Comparison of ENCODE assay signal across 23 cellular contexts in genomic region chr9:98399950-98400683, GRCh38.
A peak's percentile ranks its signal among the peaks of the same experiment; 100 is the strongest.
DNase-seq lines count a peak whose midpoint lies in the region; ATAC-seq, FAIRE-seq and TF ChIP-seq lines count a peak whose summit lies in the region.
"Had no signal": no experiment of that assay in that cellular context is flagged by ENCODE, and none has a peak within 500 bp of the region (broad histone marks: within the 10 kb centered on the region; RNA-seq: fewer than 3 reads in every experiment).

No MANE protein-coding gene starts in this region.

- H3K36me3 ChIP-seq in OCI-LY7 (ENCODE audit: insufficient read depth, low read length) (no peaks in the 10 kb centered on the region), H1 (ENCODE audit: control insufficient read depth in 2 of 4, insufficient read depth in 4 of 4, low read length in 3 of 4) (no peaks in the 10 kb centered on the region), pancreas (no peaks in the 10 kb centered on the region), mesenchymal stem cell (ENCODE audit: control insufficient read depth in 1 of 2, insufficient read depth in 2 of 2, low read depth in 1 of 2, low read length in 2 of 2) (no peaks in the 10 kb centered on the region)
- H3K36me3 ChIP-seq: Peyer's patch had no signal

- POLR2A ChIA-PET in AG04450 (lab: Yijun Ruan, JAX) (no interaction called here), OCI-LY7 (lab: Charles Lee) (no interaction called here), H1 (lab: Charles Lee; ENCODE audit: partially characterized antibody) (interaction anchor here (0.6 kb wide), 1 partner anchor 17 kb away, joined by 4 read pairs; no protein-coding TSS in a partner anchor)

- CTCF ChIA-PET in AG04450 (lab: Charles Lee) (interaction anchor here (0.7 to 1.3 kb wide), 4 partner anchors 9 to 376 kb away, joined by 3 to 6 read pairs (median 4); no protein-coding TSS in a partner anchor), OCI-LY7 (lab: Charles Lee; ENCODE audit: unreplicated experiment) (no interaction called here), H1 (lab: Charles Lee; ENCODE audit: partially characterized antibody) (interaction anchor here (0.6 to 1.7 kb wide), 8 partner anchors 10 to 619 kb away, joined by 3 to 5 read pairs (median 3); no protein-coding TSS in a partner anchor)

- TF ChIP-seq EP300 in H1 (IDR thresholded peaks at IDR 0.05; ENCODE audit: borderline replicate concordance in 1 of 2, low read depth in 2 of 2, low read length in 2 of 2): no peak

- TF ChIP-seq CTCF in AG04450 (IDR thresholded peaks at IDR 0.05; ENCODE audit: low read depth, low read length) (peak; percentile 20; the same call in 1 of the 2 replicates), OCI-LY7 (conservative IDR thresholded peaks at IDR 0.05; ENCODE audit: low read length) (0 out of 2 replicates have a peak, but pooled peaks have one; percentile 16), H1 (IDR thresholded peaks at IDR 0.05; ENCODE audit: control extremely low read depth in 1 of 3, insufficient read depth in 1 of 3, low read depth in 1 of 3, low read length in 3 of 3) (peak in 1 of 3 experiments; percentile 23; a peak in 1 of 4 replicates), foreskin keratinocyte (conservative IDR thresholded peaks at IDR 0.05) (no peak), pancreas (IDR thresholded peaks at IDR 0.05) (no peak)

- ATAC-seq in foreskin keratinocyte (no peak), pancreas (no peak)

- H3K9me2 ChIP-seq in OCI-LY7 (ENCODE audit: insufficient read depth, low read length): no peaks in the 10 kb centered on the region

- H2BK5ac ChIP-seq in H1 (ENCODE audit: low read depth, low read length) (no peak overlapping the region), mesenchymal stem cell (ENCODE audit: low read depth, low read length, poor library complexity, severe bottlenecking) (no peak overlapping the region)

- no peak overlapping the region for H4K5ac ChIP-seq in H1 (ENCODE audit: insufficient read length, low read depth, low read length)

- FAIRE-seq in H1 (lab: Jason Lieb, UNC) (no peak), pancreas (lab: Jason Lieb, UNC) (no peak)
- FAIRE-seq: A204.1, GM12891, GM18507, H54, HTR-8/SVneo had no signal

- no peak overlapping the region for H3K4me3 ChIP-seq in AG04450 (ENCODE audit: low read depth, low read length)
- H3K4me3 ChIP-seq in OCI-LY7 (ENCODE audit: low read depth, low read length, poor library complexity, severe bottlenecking): no peak overlapping the region
- no peak overlapping the region for H3K4me3 ChIP-seq in H1 (ENCODE audit: extremely low read depth in 1 of 4, insufficient read depth in 2 of 4, low read depth in 3 of 4, low read length in 4 of 4)
- no peak overlapping the region for H3K4me3 ChIP-seq in pancreas
- no peak overlapping the region for H3K4me3 ChIP-seq in mesenchymal stem cell (ENCODE audit: insufficient read depth in 1 of 2, low read depth in 1 of 2, low read length in 2 of 2)
- H3K4me3 ChIP-seq: Peyer's patch, SK-N-MC had no signal

- BruUV-seq in OCI-LY7 (replicated peaks; lab: Mats Ljungman, UMichigan): no TSS peak

- no peaks in the 10 kb centered on the region; the same call in 1 of the 2 replicates for H3K23me2 ChIP-seq in H1 (ENCODE audit: low read depth, low read length)

- no peak overlapping the region for H2BK20ac ChIP-seq in H1 (ENCODE audit: low read length)

- WGBS in H1 (ENCODE audit: extremely low coverage in 1 of 2, insufficient coverage in 1 of 2, insufficient read length in 1 of 2, insufficient replicate concordance in 2 of 2, low coverage in 1 of 2, low lambda C conversion rate in 2 of 2, missing lambda C conversion rate in 1 of 2), 2 experiments: 89% methylated on average over 8 of the region's 8 CpGs; no CpG with 5 or more reads in 1 of the 2 experiments
- 85 to 91% methylated on average over 8 of the region's 8 CpGs for WGBS in pancreas, 2 donors
- 95% methylated on average over 3 of the region's 8 CpGs for WGBS in mesenchymal stem cell

- no peak overlapping the region for H3K56ac ChIP-seq in H1 (replicated peaks; ENCODE audit: insufficient read length, low read depth, low read length)

- H2BK120ac ChIP-seq in H1 (replicated peaks; ENCODE audit: low read depth, low read length): no peak overlapping the region
- H2BK120ac ChIP-seq in mesenchymal stem cell (ENCODE audit: low read depth, low read length): no peak overlapping the region

- no peaks in the 10 kb centered on the region for H3K79me2 ChIP-seq in OCI-LY7 (ENCODE audit: insufficient read depth, low read depth, low read length)
- H3K79me2 ChIP-seq in H1 (ENCODE audit: control insufficient read depth in 1 of 2, insufficient read depth in 2 of 2, low read length in 2 of 2): no peaks in the 10 kb centered on the region

- H3K4ac ChIP-seq in H1 (replicated peaks; ENCODE audit: insufficient read length, low read depth, low read length) (no peak overlapping the region), mesenchymal stem cell (ENCODE audit: low read depth in 1 of 2, low read length in 2 of 2) (no peak overlapping the region)

- H3K4me2 ChIP-seq in OCI-LY7 (ENCODE audit: low read length) (no peak overlapping the region), H1 (ENCODE audit: insufficient read depth in 1 of 2, low read depth in 2 of 2, low read length in 2 of 2) (no peak overlapping the region), mesenchymal stem cell (ENCODE audit: low read length, poor library complexity, severe bottlenecking) (no peak overlapping the region)
- H3K4me2 ChIP-seq: KMS-11 had no signal

- no peak overlapping the region for H2AK5ac ChIP-seq in H1 (ENCODE audit: low read depth, low read length)
- H2AK5ac ChIP-seq in mesenchymal stem cell (ENCODE audit: low read length, severe bottlenecking): no peak overlapping the region

- no peak for TF ChIP-seq POLR2A in H1 (IDR thresholded peaks at IDR 0.05; ENCODE audit: control extremely low read depth in 1 of 2, low read depth in 2 of 2, low read length in 2 of 2)

- H4K8ac ChIP-seq in H1 (ENCODE audit: extremely low read depth, insufficient read depth, low read length) (no peak overlapping the region), mesenchymal stem cell (ENCODE audit: low read length) (no peak overlapping the region)

- no peaks in the 10 kb centered on the region for H3K9me3 ChIP-seq in AG04450 (ENCODE audit: control insufficient read depth, insufficient read depth, low read length)
- no peaks in the 10 kb centered on the region for H3K9me3 ChIP-seq in OCI-LY7 (ENCODE audit: low read length)
- no peaks in the 10 kb centered on the region for H3K9me3 ChIP-seq in H1 (ENCODE audit: insufficient read depth in 2 of 2, low read depth in 1 of 2, low read length in 1 of 2)
- H3K9me3 ChIP-seq in pancreas: no peaks in the 10 kb centered on the region
- no peaks in the 10 kb centered on the region for H3K9me3 ChIP-seq in mesenchymal stem cell (ENCODE audit: control insufficient read depth, low read length)
- H3K9me3 ChIP-seq: Peyer's patch had no signal

- H2AFZ ChIP-seq in OCI-LY7 (ENCODE audit: low read length): no peak overlapping the region
- H2AFZ ChIP-seq in H1 (ENCODE audit: low read length): no peak overlapping the region
- H2AFZ ChIP-seq in mesenchymal stem cell (ENCODE audit: low read depth, low read length): no peak overlapping the region

- no peak overlapping the region for H3K14ac ChIP-seq in H1 (ENCODE audit: insufficient read length)
- no peak overlapping the region for H3K14ac ChIP-seq in mesenchymal stem cell (ENCODE audit: low read length in 2 of 2)

- H4K20me1 ChIP-seq in OCI-LY7 (ENCODE audit: insufficient read depth, low read length) (no peaks in the 10 kb centered on the region), H1 (replicated peaks in 1 of 2; ENCODE audit: control insufficient read depth in 1 of 2, insufficient read depth in 2 of 2, low read length in 2 of 2) (no peaks in the 10 kb centered on the region)

- H3K9ac ChIP-seq in H1 (replicated peaks in 1 of 4; ENCODE audit: extremely low read depth in 1 of 4, low read depth in 3 of 4, low read length in 3 of 4) (no peak overlapping the region), mesenchymal stem cell (ENCODE audit: low read length) (no peak overlapping the region)
- H3K9ac ChIP-seq: KMS-11 had no signal

- no peaks in the 10 kb centered on the region for H3K4me1 ChIP-seq in OCI-LY7 (ENCODE audit: insufficient read depth, low read length, poor library complexity, severe bottlenecking)
- H3K4me1 ChIP-seq in H1 (replicated peaks in 1 of 4; ENCODE audit: control insufficient read depth in 3 of 4, insufficient read depth in 4 of 4, low read length in 3 of 4): peaks cover 0 to 13% (median 5%) of the 10 kb centered on the region in 4 experiments; a peak in 6 of 7 replicates
- no peaks in the 10 kb centered on the region for H3K4me1 ChIP-seq in foreskin keratinocyte
- no peaks in the 10 kb centered on the region for H3K4me1 ChIP-seq in pancreas
- H3K4me1 ChIP-seq in mesenchymal stem cell (ENCODE audit: control insufficient read depth, insufficient read depth, low read depth, low read length): no peaks in the 10 kb centered on the region
- H3K4me1 ChIP-seq: Peyer's patch had no signal

- H3K18ac ChIP-seq in H1 (ENCODE audit: extremely low read depth, low read length) (no peak overlapping the region), mesenchymal stem cell (ENCODE audit: low read depth in 1 of 2, low read length in 2 of 2) (no peak overlapping the region)

- H2BK12ac ChIP-seq in H1 (ENCODE audit: low read depth, low read length): no peak overlapping the region
- H2BK12ac ChIP-seq in mesenchymal stem cell (ENCODE audit: low read length in 2 of 2): no peak overlapping the region

- H3K23ac ChIP-seq in H1 (ENCODE audit: insufficient read length) (no peak overlapping the region), mesenchymal stem cell (ENCODE audit: low read length in 2 of 2) (no peak overlapping the region)

- H3K27me3 ChIP-seq in AG04450 (ENCODE audit: control insufficient read depth, insufficient read depth, low read length): peaks cover 22% of the 10 kb centered on the region
- no peaks in the 10 kb centered on the region for H3K27me3 ChIP-seq in H1 (replicated peaks in 1 of 4; ENCODE audit: control insufficient read depth in 3 of 4, extremely low read depth in 1 of 4, insufficient read depth in 3 of 4, low read length in 3 of 4)
- H3K27me3 ChIP-seq in foreskin keratinocyte: peaks cover 7% of the 10 kb centered on the region
- H3K27me3 ChIP-seq in pancreas: no peaks in the 10 kb centered on the region
- peaks cover 35 to 44% of the 10 kb centered on the region in 2 experiments for H3K27me3 ChIP-seq in mesenchymal stem cell (ENCODE audit: control insufficient read depth in 1 of 2, insufficient read depth in 1 of 2, low read length in 2 of 2)
- H3K27me3 ChIP-seq: Peyer's patch had no signal

- no peak for DNase-seq in AG04450 (ENCODE audit: low read depth, low spot score)
- no peak for DNase-seq in OCI-LY7 (ENCODE audit: low spot score)
- no peak for DNase-seq in H1 (ENCODE audit: low read depth in 1 of 2, low spot score in 2 of 2)
- peak; percentile 6 to 14 for DNase-seq in foreskin keratinocyte
- DNase-seq in HPDE6-E6E7 (ENCODE audit: extremely low spot score): no peak
- no peak for DNase-seq in NCI-H2029 (lab: John Stamatoyannopoulos, UW)
- no peak for DNase-seq in pancreas
- no peak for DNase-seq in mesenchymal stem cell
- DNase-seq: DMS 273 treated with DMSO at 0.1 percent for 48 hours, GF-D8, NCI-H1092 treated with DMSO at 0.1 percent for 48 hours, NCI-H2227 treated with DMSO at 0.1 percent for 48 hours, NCI-H524 treated with DMSO at 0.1 percent for 48 hours, Peyer's patch, Right ventricle myocardium superior had no signal

- peak; percentile 16 to 22; a peak in 2 of 4 replicates for TF ChIP-seq RAD21 in H1 (IDR thresholded peaks at IDR 0.05 in 1 of 2, conservative IDR thresholded peaks at IDR 0.05 in 1 of 2; ENCODE audit: low read depth in 2 of 2, low read length in 2 of 2)

- H2BK15ac ChIP-seq in H1 (ENCODE audit: low read length) (no peak overlapping the region), mesenchymal stem cell (ENCODE audit: low read depth, poor library complexity, severe bottlenecking) (no peak overlapping the region)

- no peak overlapping the region for H3K27ac ChIP-seq in AG04450 (ENCODE audit: low read depth, low read length)
- no peak overlapping the region for H3K27ac ChIP-seq in OCI-LY7 (ENCODE audit: low read depth, low read length, poor library complexity, severe bottlenecking)
- H3K27ac ChIP-seq in H1 (ENCODE audit: low read depth, low read length): no peak overlapping the region
- no peak overlapping the region for H3K27ac ChIP-seq in foreskin keratinocyte
- H3K27ac ChIP-seq in pancreas: no peak overlapping the region
- no peak overlapping the region for H3K27ac ChIP-seq in mesenchymal stem cell (ENCODE audit: low read length, poor library complexity, severe bottlenecking)
- H3K27ac ChIP-seq: C4-2B, KMS-11, Peyer's patch, SK-N-MC had no signal

- H4K91ac ChIP-seq in H1 (replicated peaks; ENCODE audit: insufficient read length, low read length) (no peak overlapping the region), mesenchymal stem cell (ENCODE audit: low read length) (no peak overlapping the region)

- intact Hi-C loops in OCI-LY7 (cut with micrococcal nuclease; ENCODE audit: unreplicated experiment) (no loop called here), pancreas (cut with DNase I) (no loop called here)

- no peaks in the 10 kb centered on the region for H3K79me1 ChIP-seq in H1 (ENCODE audit: low read depth, low read length)
- no peaks in the 10 kb centered on the region for H3K79me1 ChIP-seq in mesenchymal stem cell (replicated peaks; ENCODE audit: low read length, poor library complexity, severe bottlenecking)

Comparison
In these comparisons a context has a peak if more than half of its experiments do, and no peak if none do; other contexts are left out.
1. DNase-seq: peak in foreskin keratinocyte (2 of 2); none in AG04450 (single experiment), OCI-LY7 (single experiment), H1 (0 of 2), HPDE6-E6E7 (single experiment), NCI-H2029 (single experiment), pancreas (0 of 6) and mesenchymal stem cell (single experiment).
2. CTCF ChIP-seq: peak in AG04450 (single experiment) and OCI-LY7 (single experiment); none in foreskin keratinocyte (single experiment) and pancreas (0 of 4).